Comparison of ENCODE assay signal across 16 cellular contexts in the genomic region with DNA sequence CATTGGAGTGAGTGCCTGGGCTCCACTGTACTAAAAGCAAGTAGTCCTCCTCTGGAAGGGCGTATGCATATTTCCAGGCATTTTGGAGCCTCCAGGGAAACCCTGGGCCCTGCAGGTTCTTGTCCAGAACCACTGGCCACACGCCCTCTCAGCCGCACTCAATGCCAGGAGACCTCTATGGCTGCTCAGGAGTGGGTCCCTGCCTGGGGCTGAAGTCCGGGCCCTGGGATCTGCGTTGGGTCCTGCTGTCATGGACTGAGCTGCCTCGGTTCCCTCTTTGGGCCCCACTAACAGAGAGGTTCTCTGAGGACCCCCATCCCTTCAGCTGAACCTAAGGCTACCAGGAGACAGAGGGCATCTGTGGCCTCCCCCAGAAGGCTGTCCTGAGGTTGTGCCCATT. TPM values are rescaled to one million over a fixed set of nuclear protein-coding genes. Genes with fewer than 3 reads are reported as not detected.
DNase-seq lines count a peak whose midpoint lies in the region; ATAC-seq and TF ChIP-seq lines count a peak whose summit lies in the region.
"Had no signal": no experiment of that assay in that cellular context is flagged by ENCODE, and none has a peak within 500 bp of the region (broad histone marks: within the 10 kb centered on the region; RNA-seq: fewer than 3 reads in every experiment).

No MANE protein-coding gene starts in this region.

- H3K36me3 ChIP-seq in CD4-positive, alpha-beta memory T cell (ENCODE audit: insufficient read depth, low read length): no peaks in the 10 kb centered on the region
- peaks cover 0 to 3% of the 10 kb centered on the region in 2 experiments for H3K36me3 ChIP-seq in mesenchymal stem cell (ENCODE audit: control insufficient read depth in 1 of 2, insufficient read depth in 2 of 2, low read depth in 1 of 2, low read length in 2 of 2)
- H3K36me3 ChIP-seq: BLaER1, Peyer's patch, SJCRH30 had no signal

- H3K9me3 ChIP-seq in CD4-positive, alpha-beta memory T cell (ENCODE audit: control insufficient read depth in 1 of 2, low read length in 2 of 2): no peaks in the 10 kb centered on the region
- no peaks in the 10 kb centered on the region for H3K9me3 ChIP-seq in mesenchymal stem cell (ENCODE audit: control insufficient read depth, low read length)
- H3K9me3 ChIP-seq: Peyer's patch, SJCRH30 had no signal

- H3K27ac ChIP-seq in CD4-positive, alpha-beta memory T cell (ENCODE audit: low read depth, low read length): no peak overlapping the region
- no peak overlapping the region for H3K27ac ChIP-seq in mesenchymal stem cell (ENCODE audit: low read length, poor library complexity, severe bottlenecking)
- H3K27ac ChIP-seq: BLaER1, SJCRH30 had no signal

- no peak overlapping the region for H2BK12ac ChIP-seq in mesenchymal stem cell (ENCODE audit: low read length in 2 of 2)

- no peak for TF ChIP-seq CTCF in activated B cell treated with CpG ODN at 0.5 μM for 24 hours (IDR thresholded peaks at IDR 0.05)

- H3K14ac ChIP-seq in mesenchymal stem cell (ENCODE audit: low read length in 2 of 2): no peak overlapping the region

- no peak overlapping the region for H2AFZ ChIP-seq in mesenchymal stem cell (ENCODE audit: low read depth, low read length)

- ATAC-seq in activated B cell treated with CpG ODN at 0.5 μM for 24 hours (ENCODE audit: low read depth): no peak
- no peak for ATAC-seq in stimulated activated memory B cell treated with anti-CD40 and anti-IgM and Interleukin-4, amounts not matched to agents 10 μg/mL and 1 μg/mL and 100 μg/mL, for 72 hours

- no peak overlapping the region for H3K4me3 Mint-ChIP-seq in CD4-positive, alpha-beta memory T cell
- no peak overlapping the region for H3K4me3 Mint-ChIP-seq in activated B cell treated with CpG ODN at 0.5 μM for 24 hours
- no peak overlapping the region for H3K4me3 Mint-ChIP-seq in stimulated activated memory B cell treated with anti-CD40 and anti-IgM and Interleukin-4, amounts not matched to agents 10 μg/mL and 1 μg/mL and 100 μg/mL, for 72 hours

- H3K9ac ChIP-seq in mesenchymal stem cell (ENCODE audit: low read length): no peak overlapping the region
- H3K9ac ChIP-seq: BLaER1 had no signal

- no peaks in the 10 kb centered on the region for H3K27me3 Mint-ChIP-seq in CD4-positive, alpha-beta memory T cell
- no peaks in the 10 kb centered on the region for H3K27me3 Mint-ChIP-seq in activated B cell treated with CpG ODN at 0.5 μM for 24 hours
- H3K27me3 Mint-ChIP-seq in stimulated activated memory B cell treated with anti-CD40 and anti-IgM and Interleukin-4, amounts not matched to agents 10 μg/mL and 1 μg/mL and 100 μg/mL, for 72 hours: no peaks in the 10 kb centered on the region

- peaks cover 19 to 43% (median 37%) of the 10 kb centered on the region in 4 donors for H3K4me1 Mint-ChIP-seq in CD4-positive, alpha-beta memory T cell
- H3K4me1 Mint-ChIP-seq in activated B cell treated with CpG ODN at 0.5 μM for 24 hours: peaks cover 42% of the 10 kb centered on the region
- peaks cover 37% of the 10 kb centered on the region for H3K4me1 Mint-ChIP-seq in stimulated activated memory B cell treated with anti-CD40 and anti-IgM and Interleukin-4, amounts not matched to agents 10 μg/mL and 1 μg/mL and 100 μg/mL, for 72 hours

- peak overlapping the region; percentile 54 for H2BK15ac ChIP-seq in mesenchymal stem cell (ENCODE audit: low read depth, poor library complexity, severe bottlenecking)

- no peak overlapping the region for H3K23ac ChIP-seq in mesenchymal stem cell (ENCODE audit: low read length in 2 of 2)

- H3K27ac Mint-ChIP-seq in CD4-positive, alpha-beta memory T cell: peak overlapping the region in 6 of 7 donors; percentile 27 to 86 (median 80)
- peak overlapping the region; percentile 15 for H3K27ac Mint-ChIP-seq in activated B cell treated with CpG ODN at 0.5 μM for 24 hours
- H3K27ac Mint-ChIP-seq in stimulated activated memory B cell treated with anti-CD40 and anti-IgM and Interleukin-4, amounts not matched to agents 10 μg/mL and 1 μg/mL and 100 μg/mL, for 72 hours: peak overlapping the region; percentile 63

- H3K79me1 ChIP-seq in mesenchymal stem cell (replicated peaks; ENCODE audit: low read length, poor library complexity, severe bottlenecking): peaks cover 17% of the 10 kb centered on the region

- H4K91ac ChIP-seq in mesenchymal stem cell (ENCODE audit: low read length): no peak overlapping the region

- H3K4me2 ChIP-seq in mesenchymal stem cell (ENCODE audit: low read length, poor library complexity, severe bottlenecking): no peak overlapping the region
- H3K4me2 ChIP-seq: BLaER1 had no signal

- peaks cover 0 to 11% of the 10 kb centered on the region in 2 donors for H3K36me3 Mint-ChIP-seq in CD4-positive, alpha-beta memory T cell
- H3K36me3 Mint-ChIP-seq in activated B cell treated with CpG ODN at 0.5 μM for 24 hours (ENCODE audit: low read depth): peaks cover 15% of the 10 kb centered on the region
- H3K36me3 Mint-ChIP-seq in stimulated activated memory B cell treated with anti-CD40 and anti-IgM and Interleukin-4, amounts not matched to agents 10 μg/mL and 1 μg/mL and 100 μg/mL, for 72 hours: no peaks in the 10 kb centered on the region

- DNase-seq in CD4-positive, alpha-beta memory T cell: no peak
- DNase-seq in activated B cell treated with CpG ODN at 0.5 μM for 24 hours (no peak), mesenchymal stem cell (no peak), midbrain (lab: John Stamatoyannopoulos, UW) (no peak), cerebellum (ENCODE audit: low spot score) (no peak), ecto neural progenitor cell (ENCODE audit: low spot score) (no peak)
- DNase-seq: COR-L47, DMS79 treated with DMSO at 0.1 percent for 48 hours, NCI-H1105, NCI-H2081 treated with DMSO at 0.1 percent for 48 hours, NCI-H2171 treated with DMSO at 0.1 percent for 48 hours, NCI-H524 treated with DMSO at 0.1 percent for 48 hours, Peyer's patch, SJCRH30 had no signal

- no peak overlapping the region for H4K8ac ChIP-seq in mesenchymal stem cell (ENCODE audit: low read length)

- H3K9me3 Mint-ChIP-seq in CD4-positive, alpha-beta memory T cell: no peaks in the 10 kb centered on the region
- no peaks in the 10 kb centered on the region for H3K9me3 Mint-ChIP-seq in activated B cell treated with CpG ODN at 0.5 μM for 24 hours
- peaks cover 2% of the 10 kb centered on the region for H3K9me3 Mint-ChIP-seq in stimulated activated memory B cell treated with anti-CD40 and anti-IgM and Interleukin-4, amounts not matched to agents 10 μg/mL and 1 μg/mL and 100 μg/mL, for 72 hours

- CTCF ChIA-PET in CD4-positive, alpha-beta memory T cell (lab: Charles Lee; ENCODE audit: partially characterized antibody): interaction anchor here (1.0 kb wide), 1 partner anchor 56 kb away, joined by 3 read pairs; no protein-coding TSS in a partner anchor
- CTCF ChIA-PET in activated B cell treated with CpG ODN at 0.5 μM for 24 hours (lab: Charles Lee): no interaction called here

- no peak overlapping the region for H3K18ac ChIP-seq in mesenchymal stem cell (ENCODE audit: low read depth in 1 of 2, low read length in 2 of 2)

- H2AK5ac ChIP-seq in mesenchymal stem cell (ENCODE audit: low read length, severe bottlenecking): no peak overlapping the region

- H3K4ac ChIP-seq in mesenchymal stem cell (ENCODE audit: low read depth in 1 of 2, low read length in 2 of 2): no peak overlapping the region

- POLR2A ChIA-PET in CD4-positive, alpha-beta memory T cell (lab: Charles Lee; ENCODE audit: partially characterized antibody): interaction anchor here (0.5 kb wide), 1 partner anchor 22 kb away, joined by 3 read pairs; no protein-coding TSS in a partner anchor
- POLR2A ChIA-PET in activated B cell treated with CpG ODN at 0.5 μM for 24 hours (lab: Charles Lee): interaction anchor here (0.6 kb wide), 1 partner anchor 199 kb away, joined by 4 read pairs; no protein-coding TSS in a partner anchor

- no peak overlapping the region for H2BK120ac ChIP-seq in mesenchymal stem cell (ENCODE audit: low read depth, low read length)

- H3K27me3 ChIP-seq in CD4-positive, alpha-beta memory T cell (ENCODE audit: insufficient read depth, low read length): no peaks in the 10 kb centered on the region
- no peaks in the 10 kb centered on the region for H3K27me3 ChIP-seq in mesenchymal stem cell (ENCODE audit: control insufficient read depth in 1 of 2, insufficient read depth in 1 of 2, low read length in 2 of 2)
- H3K27me3 ChIP-seq: BLaER1, Peyer's patch, SJCRH30 had no signal

- no peak overlapping the region for H2BK5ac ChIP-seq in mesenchymal stem cell (ENCODE audit: low read depth, low read length, poor library complexity, severe bottlenecking)

- no peak overlapping the region for H3K4me3 ChIP-seq in CD4-positive, alpha-beta memory T cell (ENCODE audit: low read length in 2 of 2)
- no peak overlapping the region for H3K4me3 ChIP-seq in mesenchymal stem cell (ENCODE audit: insufficient read depth in 1 of 2, low read depth in 1 of 2, low read length in 2 of 2)
- H3K4me3 ChIP-seq: BLaER1, Peyer's patch, SJCRH30 had no signal

- peaks cover 39% of the 10 kb centered on the region for H3K4me1 ChIP-seq in CD4-positive, alpha-beta memory T cell (ENCODE audit: insufficient read depth, low read length)
- H3K4me1 ChIP-seq in mesenchymal stem cell (ENCODE audit: control insufficient read depth, insufficient read depth, low read depth, low read length): peaks cover 9% of the 10 kb centered on the region
- H3K4me1 ChIP-seq: SJCRH30 had no signal

- intact Hi-C loops in CD4-positive, alpha-beta memory T cell (cut with micrococcal nuclease): no loop called here
- intact Hi-C loops in activated B cell treated with CpG ODN at 0.5 μM for 24 hours (cut with micrococcal nuclease): loop anchor here (5.0 kb wide), 1 partner anchor 102 kb away; no protein-coding TSS in a partner anchor

- 98% methylated on average over 6 of the region's 6 CpGs for WGBS in mesenchymal stem cell

RNA-seq across cellular contexts. Expression of gene GRK5, which starts 58.3 kb away (rescaled TPM):
- total RNA-seq in CD4-positive, alpha-beta memory T cell: 10 to 100 TPM; 26.7 to 27.9 TPM
- 10 to 100 TPM in 1 of 2 donors, 1 to 10 TPM in 1; 7.6 to 10.6 TPM for polyA plus RNA-seq in CD4-positive, alpha-beta memory T cell
- total RNA-seq in activated B cell treated with CpG ODN at 0.5 μM for 24 hours (19.9 and 21.3 TPM in 2 replicates), cerebellum (14.4 TPM)
- 56.5 TPM for polyA plus RNA-seq in mesenchymal stem cell (2013, experiment 1 of 2)
- 57.3 TPM for polyA plus RNA-seq in mesenchymal stem cell (2013, experiment 2 of 2)

Comparison
In these comparisons a context has a peak if more than half of its experiments do, and no peak if none do; other contexts are left out.
1. H3K27ac Mint-ChIP-seq: peak in every context shown above with its lines; median percentile 80 in CD4-positive, alpha-beta memory T cell; 63 in stimulated activated memory B cell treated with anti-CD40 and anti-IgM and Interleukin-4, amounts not matched to agents 10 μg/mL and 1 μg/mL and 100 μg/mL, for 72 hours; 15 in activated B cell treated with CpG ODN at 0.5 μM for 24 hours.